Comparison of ENCODE assay signal across 2 cellular contexts in the genomic region with DNA sequence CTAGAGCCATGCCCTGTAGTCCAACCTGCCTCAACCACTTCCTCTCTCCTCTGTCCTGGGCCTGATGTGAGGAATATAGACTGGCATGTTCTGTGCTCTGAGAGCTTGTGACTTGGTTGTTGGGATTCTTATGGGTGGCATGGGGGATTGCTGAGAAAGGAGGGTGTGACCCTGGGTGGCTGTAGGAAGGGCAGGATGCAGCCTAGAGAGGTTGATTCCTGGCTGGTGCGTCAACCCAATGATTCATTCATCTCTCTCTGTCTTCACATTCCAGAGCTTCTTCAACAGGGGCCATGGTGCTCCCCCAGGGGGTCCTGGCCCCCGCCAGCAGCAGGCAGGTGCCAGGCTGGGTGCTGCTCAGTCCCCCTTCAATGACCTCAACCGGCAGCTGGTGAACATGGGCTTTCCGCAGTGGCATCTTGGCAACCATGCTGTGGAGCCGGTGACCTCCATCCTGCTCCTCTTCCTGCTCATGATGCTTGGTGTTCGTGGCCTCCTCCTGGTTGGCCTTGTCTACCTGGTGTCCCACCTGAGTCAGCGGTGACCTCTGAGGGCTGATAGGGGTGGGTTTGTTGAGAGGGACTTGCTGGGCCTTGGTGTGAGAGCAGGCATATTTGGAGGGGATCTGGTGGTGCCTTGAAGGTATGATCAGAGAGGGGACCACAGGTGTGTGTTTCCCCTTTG.
TF ChIP-seq lines count a peak whose summit lies in the region.

No MANE protein-coding gene starts in this region.

TF ChIP-seq in K562, 482 proteins besides CTCF, POLR2A, EP300 and RAD21:
- TF ChIP-seq STAT5A (IDR thresholded peaks at IDR 0.05; ENCODE audit: borderline replicate concordance, low read length) (no peak), TAF15 (IDR thresholded peaks at IDR 0.05; ENCODE audit: low read depth, low read length) (no peak), SPI1 (IDR thresholded peaks at IDR 0.05; ENCODE audit: borderline replicate concordance, low read depth, low read length) (0 out of 2 replicates have a peak, but pooled peaks have one; percentile 24), ASH1L (IDR thresholded peaks at IDR 0.05; ENCODE audit: borderline replicate concordance, low read depth, partially characterized antibody) (no peak)
- TF ChIP-seq, protein P1, sequence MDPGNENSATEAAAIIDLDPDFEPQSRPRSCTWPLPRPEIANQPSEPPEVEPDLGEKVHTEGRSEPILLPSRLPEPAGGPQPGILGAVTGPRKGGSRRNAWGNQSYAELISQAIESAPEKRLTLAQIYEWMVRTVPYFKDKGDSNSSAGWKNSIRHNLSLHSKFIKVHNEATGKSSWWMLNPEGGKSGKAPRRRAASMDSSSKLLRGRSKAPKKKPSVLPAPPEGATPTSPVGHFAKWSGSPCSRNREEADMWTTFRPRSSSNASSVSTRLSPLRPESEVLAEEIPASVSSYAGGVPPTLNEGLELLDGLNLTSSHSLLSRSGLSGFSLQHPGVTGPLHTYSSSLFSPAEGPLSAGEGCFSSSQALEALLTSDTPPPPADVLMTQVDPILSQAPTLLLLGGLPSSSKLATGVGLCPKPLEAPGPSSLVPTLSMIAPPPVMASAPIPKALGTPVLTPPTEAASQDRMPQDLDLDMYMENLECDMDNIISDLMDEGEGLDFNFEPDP (CRISPR knock-in tag; IDR thresholded peaks at IDR 0.05): no peak

TF ChIP-seq in GM12891, 5 proteins besides CTCF, POLR2A, EP300 and RAD21:
- TF ChIP-seq PAX5 (IDR thresholded peaks at IDR 0.05; ENCODE audit: insufficient read depth, low read length, severe bottlenecking) (no peak), POLR2AphosphoS5 (IDR thresholded peaks at IDR 0.05; ENCODE audit: low read depth, low read length) (no peak), SPI1 (IDR thresholded peaks at IDR 0.05; ENCODE audit: low read depth, low read length) (no peak), POU2F2 (IDR thresholded peaks at IDR 0.05; ENCODE audit: low read depth, low read length) (no peak), TAF1 (IDR thresholded peaks at IDR 0.05; ENCODE audit: low read depth, low read length) (no peak)
TF ChIP-seq in GM12891: peak in this region for 0.
